30 cellular contexts compared by ENCODE assay signal in genomic region chr20:59645316-59645715, GRCh38. TPM values are rescaled to one million over a fixed set of nuclear protein-coding genes. Genes with fewer than 3 reads are reported as not detected.
DNase-seq lines count a peak whose midpoint lies in the region; ATAC-seq and TF ChIP-seq lines count a peak whose summit lies in the region.
"Had no signal": no experiment of that assay in that cellular context is flagged by ENCODE, and none has a peak within 500 bp of the region (broad histone marks: within the 10 kb centered on the region; RNA-seq: fewer than 3 reads in every experiment).

No MANE protein-coding gene starts in this region.

- no peak overlapping the region for H3K4me3 Mint-ChIP-seq in WTC11
- H3K4me3 Mint-ChIP-seq: CD4-positive, alpha-beta T cell; central memory CD8-positive, alpha-beta T cell; GM23338; memory B cell; T-helper 1 cell treated with Interleukin-12 subunit alpha and Interleukin-12 subunit beta and Interleukin-4 antibody, amounts not matched to agents 30 μg/mL and 1 μg/mL, for 36 hours had no signal

- no peak overlapping the region for H3K27ac Mint-ChIP-seq in WTC11
- H3K27ac Mint-ChIP-seq: activated naive CD4-positive, alpha-beta T cell treated with anti-CD3 and anti-CD28 coated beads, Interleukin-2, amount 50 U/mL, for 72 hours; activated T-helper 2 cell treated with anti-CD3 and anti-CD28 coated beads, Interferon-gamma antibody, Interleukin-2, Interleukin-4, amounts not matched to agents 10 μg/mL and 5 μg/mL and 100 μg/mL, durations not matched to agents 14 hours and 24 hours and 36 hours; CD4-positive, alpha-beta T cell; GM23338; memory B cell; T-helper 1 cell treated with Interleukin-12 subunit alpha and Interleukin-12 subunit beta and Interleukin-4 antibody, amounts not matched to agents 30 μg/mL and 1 μg/mL, for 36 hours had no signal

- H3K27me3 ChIP-seq in dorsolateral prefrontal cortex: no peaks in the 10 kb centered on the region
- H3K27me3 ChIP-seq: foreskin keratinocyte, MG63, thyroid gland had no signal

- POLR2A ChIA-PET in WTC11 (lab: Charles Lee): no interaction called here

- no peaks in the 10 kb centered on the region for H3K4me1 Mint-ChIP-seq in WTC11
- H3K4me1 Mint-ChIP-seq: central memory CD8-positive, alpha-beta T cell; GM23338; memory B cell had no signal

- DNase-seq in dorsolateral prefrontal cortex (peak in 9 of 10 donors; percentile 56 to 79 (median 66)), medulla oblongata (ENCODE audit: extremely low spot score) (peak; percentile 81), superior temporal gyrus (ENCODE audit: extremely low spot score) (peak; percentile 83), WTC11 (ENCODE audit: low spot score) (no peak), UCSD-AML1 (lab: John Stamatoyannopoulos, UW; ENCODE audit: unreplicated experiment) (no peak)
- DNase-seq in stimulated activated naive CD4-positive, alpha-beta T cell treated with Interleukin-2 at 50 U/mL for 16 hours (lab: John Stamatoyannopoulos, UW): no peak
- DNase-seq: activated CD4-positive, alpha-beta T cell treated with anti-CD3 and anti-CD28 coated beads, Interleukin-2, amount 50 U/mL, for 1 hour; CD4-positive, alpha-beta T cell; DMS 273 treated with DMSO at 0.1 percent for 48 hours; effector memory CD4-positive, alpha-beta T cell; foreskin keratinocyte; KBM-7; kidney; MG63; NCI-H2081; NCI-H82; RPMI8226; stimulated activated CD4-positive, alpha-beta T cell treated with anti-CD3 and anti-CD28 coated beads, Interleukin-12 subunit alpha, Interleukin-12 subunit beta, amount 100 ng/mL, for 4 hours; stimulated activated CD4-positive, alpha-beta T cell treated with anti-CD3 and anti-CD28 coated beads, Interleukin-4, amount 100 ng/mL, for 24 hours; stimulated activated naive CD4-positive, alpha-beta T cell; thyroid gland had no signal

- peaks cover 55% of the 10 kb centered on the region for H3K27me3 Mint-ChIP-seq in WTC11 (ENCODE audit: low read depth)

- no peak for ATAC-seq in WTC11
- ATAC-seq: activated naive CD4-positive, alpha-beta T cell treated with anti-CD3 and anti-CD28 coated beads, Interleukin-2, amount 50 U/mL, for 72 hours; foreskin keratinocyte had no signal

- H3K27ac ChIP-seq in angular gyrus (ENCODE audit: low read depth, low read length): peak overlapping the region; percentile 95
- peak overlapping the region; percentile 70 to 96 (median 92) for H3K27ac ChIP-seq in dorsolateral prefrontal cortex
- H3K27ac ChIP-seq: foreskin keratinocyte, SK-N-MC, thyroid gland had no signal

- peaks cover 17% of the 10 kb centered on the region for H3K36me3 Mint-ChIP-seq in WTC11

- peak overlapping the region in 30 of 59 donors; percentile 1 to 46 (median 25) for H3K4me3 ChIP-seq in dorsolateral prefrontal cortex
- H3K4me3 ChIP-seq: GM23338, MG63, SK-N-MC, thyroid gland had no signal

- peaks cover 54% of the 10 kb centered on the region for H3K9me3 Mint-ChIP-seq in WTC11
- H3K9me3 Mint-ChIP-seq: activated T-helper 2 cell treated with anti-CD3 and anti-CD28 coated beads, Interferon-gamma antibody, Interleukin-2, Interleukin-4, amounts not matched to agents 10 μg/mL and 5 μg/mL and 100 μg/mL, durations not matched to agents 14 hours and 24 hours and 36 hours; T-helper 1 cell treated with Interleukin-12 subunit alpha and Interleukin-12 subunit beta and Interleukin-4 antibody, amounts not matched to agents 30 μg/mL and 1 μg/mL, for 36 hours had no signal

- intact Hi-C loops in dorsolateral prefrontal cortex (cut with DNase I): loop anchor here (1.0 to 5.0 kb wide), 4 partner anchors 17 to 43 kb away; partner anchors contain the start of gene PHACTR3 (in 1 of the 2)

- CTCF ChIA-PET in WTC11 (lab: Charles Lee): interaction anchor here (0.6 to 1.2 kb wide), 3 partner anchors 41 to 106 kb away, joined by 5 to 8 read pairs (median 5); partner anchors contain the start of gene PHACTR3

- TF ChIP-seq CTCF in dorsolateral prefrontal cortex (IDR thresholded peaks at IDR 0.05 in 54 of 56, conservative IDR thresholded peaks at IDR 0.05 in 2 of 56; ENCODE audit: low read depth in 1 of 56, partially characterized antibody in 56 of 56): peak in 1 of 56 donors; percentile 17
- TF ChIP-seq CTCF in WTC11 (IDR thresholded peaks at IDR 0.05): no peak

TF ChIP-seq in WTC11, 78 proteins besides CTCF, POLR2A, EP300 and RAD21:
- no peak for TF ChIP-seq ETV6 (CRISPR knock-in tag; IDR thresholded peaks at IDR 0.05)
- TF ChIP-seq SMAD4 (CRISPR knock-in tag; IDR thresholded peaks at IDR 0.05): no peak
- no peak for TF ChIP-seq ZNF138 (CRISPR knock-in tag; conservative IDR thresholded peaks at IDR 0.05)
- TF ChIP-seq STAT6 (CRISPR knock-in tag; conservative IDR thresholded peaks at IDR 0.05; ENCODE audit: low read depth): no peak
- no peak for TF ChIP-seq TEAD4 (CRISPR knock-in tag; IDR thresholded peaks at IDR 0.05)
- TF ChIP-seq SP1 (CRISPR knock-in tag; conservative IDR thresholded peaks at IDR 0.05): no peak
- no peak for TF ChIP-seq PRRX2 (CRISPR knock-in tag; IDR thresholded peaks at IDR 0.05)
- no peak for TF ChIP-seq ZNF532 (CRISPR knock-in tag; IDR thresholded peaks at IDR 0.05; ENCODE audit: borderline replicate concordance)
- TF ChIP-seq JAZF1 (CRISPR knock-in tag; IDR thresholded peaks at IDR 0.05): no peak
- TF ChIP-seq ZNF423 (CRISPR knock-in tag; IDR thresholded peaks at IDR 0.05): no peak
- TF ChIP-seq PREB (CRISPR knock-in tag; IDR thresholded peaks at IDR 0.05; ENCODE audit: borderline replicate concordance): no peak
TF ChIP-seq in WTC11: peak in this region for 0.

RNA-seq across cellular contexts. Expression of gene PHACTR3, which starts 41.0 kb away (rescaled TPM):
- 100 to 1,000 TPM in 74 of 120 experiments, 10 to 100 TPM in 46; 79.3 to 168 (median 106) TPM for total RNA-seq in dorsolateral prefrontal cortex
- total RNA-seq in WTC11 (2021): 0.23 to 0.30 TPM (median 0.28 TPM) in 3 replicates
- total RNA-seq: activated naive CD4-positive, alpha-beta T cell treated with anti-CD3 and anti-CD28 coated beads, Interleukin-2, amount 50 U/mL, for 72 hours; activated T-helper 2 cell treated with anti-CD3 and anti-CD28 coated beads, Interferon-gamma antibody, Interleukin-2, Interleukin-4, amounts not matched to agents 10 μg/mL and 5 μg/mL and 100 μg/mL, durations not matched to agents 14 hours and 24 hours and 36 hours; CD4-positive, alpha-beta T cell; HT1080 had no signal

Comparison
In these comparisons a context has a peak if more than half of its experiments do, and no peak if none do; other contexts are left out.
1. DNase-seq: peak in dorsolateral prefrontal cortex (9 of 10), medulla oblongata (single experiment) and superior temporal gyrus (single experiment); none in WTC11 (single experiment), UCSD-AML1 (single experiment) and stimulated activated naive CD4-positive, alpha-beta T cell treated with Interleukin-2 at 50 U/mL for 16 hours (single experiment).
2. RNA of gene PHACTR3, which starts 41.0 kb away (total RNA-seq): 79.3 to 168 TPM in dorsolateral prefrontal cortex; 0.23 to 0.30 TPM in WTC11; every median in the first group is over 10 times any median in the second.